8 cellular contexts compared by ENCODE assay signal in genomic region chr1:209805875-209806760, GRCh38. TPM values are rescaled to one million over a fixed set of nuclear protein-coding genes. Genes with fewer than 3 reads are reported as not detected.
DNase-seq lines count a peak whose midpoint lies in the region; ATAC-seq, FAIRE-seq and TF ChIP-seq lines count a peak whose summit lies in the region.

Gene IRF6 (minus strand): TSS chr1:209806142. CDS start chr1:209801413, 4,729 bp downstream.

- H3K27me3 ChIP-seq in endothelial cell of umbilical vein (ENCODE audit: control insufficient read depth in 2 of 2, insufficient read depth in 2 of 2, low read length in 2 of 2), result no peaks in the 10 kb centered on the region

- H3K79me2 ChIP-seq in endothelial cell of umbilical vein (ENCODE audit: control insufficient read depth, insufficient read depth, low read length), result no peaks in the 10 kb centered on the region

- BruUV-seq in endothelial cell of umbilical vein (replicated peaks; lab: Mats Ljungman, UMichigan), result TSS peak; percentile 60

- intact Hi-C loops in endothelial cell of umbilical vein (cut with micrococcal nuclease), result no loop called here

- peak; percentile 37 for FAIRE-seq in endothelial cell of umbilical vein (lab: Jason Lieb, UNC)

- no peaks in the 10 kb centered on the region for H3K36me3 Mint-ChIP-seq in mesothelial cell of epicardium

- peak within 1 kb of the TSS; percentile 39 for H3K4me3 ChIP-seq in GM12864 (ENCODE audit: low read depth, low read length)
- H3K4me3 ChIP-seq in endothelial cell of umbilical vein (replicated peaks in 1 of 3; ENCODE audit: insufficient read depth in 1 of 3, low read depth in 1 of 3, low read length in 3 of 3), result peak within 1 kb of the TSS in 2 of 3 experiments; percentile 51 to 81

- CTCF ChIA-PET in endothelial cell of umbilical vein (lab: Charles Lee), result interaction anchor here (2.7 kb wide), 1 partner anchor 17 kb away, joined by 13 read pairs; no protein-coding TSS in a partner anchor

- H3K9me1 ChIP-seq in endothelial cell of umbilical vein (replicated peaks; ENCODE audit: control insufficient read depth, extremely low read depth, insufficient read depth, low read length), result no peaks in the 10 kb centered on the region

- peaks cover 38% of the 10 kb centered on the region for H3K4me1 ChIP-seq in endothelial cell of umbilical vein (ENCODE audit: control insufficient read depth, extremely low read depth, insufficient read depth, low read length)

- dilution Hi-C loops in endothelial cell of umbilical vein (cut with MboI; ENCODE audit: extremely low pct_ligation_motif_present, low sequenced_read_pairs), result no loop called here

- peak within 1 kb of the TSS; percentile 92 for H3K4me3 Mint-ChIP-seq in mesothelial cell of epicardium

- peaks cover 49% of the 10 kb centered on the region for H3K4me1 Mint-ChIP-seq in mesothelial cell of epicardium

- H3K27me3 Mint-ChIP-seq in mesothelial cell of epicardium (ENCODE audit: low read depth), result peaks cover 10% of the 10 kb centered on the region

- TF ChIP-seq CTCF in GM12864 (IDR thresholded peaks at IDR 0.05; ENCODE audit: low read depth, low read length, missing control alignments) (no peak), endothelial cell of umbilical vein (IDR thresholded peaks at IDR 0.05; ENCODE audit: extremely low read depth in 1 of 2, insufficient read depth in 1 of 2, low read depth in 1 of 2, low read length in 2 of 2) (no peak), mesothelial cell of epicardium (IDR thresholded peaks at IDR 0.05; ENCODE audit: unreplicated experiment) (no peak)

- ATAC-seq in HG02763 (IDR thresholded peaks at IDR 0.05; ENCODE audit: unreplicated experiment), result peak; percentile 78

- peak within 1 kb of the TSS; percentile 57 for H3K4me2 ChIP-seq in endothelial cell of umbilical vein (ENCODE audit: insufficient read depth, low read length)

- peak within 1 kb of the TSS; percentile 98 for H3K27ac Mint-ChIP-seq in mesothelial cell of epicardium

- peak; percentile 50 for TF ChIP-seq POLR2A in endothelial cell of umbilical vein (IDR thresholded peaks at IDR 0.05; ENCODE audit: low read depth, low read length)

- no peak for DNase-seq in GM12864 (ENCODE audit: low read depth)
- DNase-seq in NCI-H2107 treated with DMSO at 0.1 percent for 48 hours (lab: John Stamatoyannopoulos, UW; ENCODE audit: unreplicated experiment), result peak; percentile 25
- DNase-seq in activated CD8-positive, alpha-beta memory T cell treated with anti-CD3 and anti-CD28 coated beads, Interleukin-2, amount 50 U/mL, for 24 hours (ENCODE audit: extremely low read depth), result peak; percentile 14
- DNase-seq in endothelial cell of umbilical vein (ENCODE audit: low read depth, low spot score), result peak; percentile 87
- DNase-seq in mesothelial cell of epicardium (ENCODE audit: low spot score in 2 of 2, unreplicated experiment in 2 of 2), result peak; percentile 91 to 94
- DNase-seq in stimulated activated CD8-positive, alpha-beta memory T cell treated with anti-CD3 and anti-CD28 coated beads, Interleukin-4, amount 100 ng/mL, for 4 hours (ENCODE audit: low read depth in 2 of 2, low spot score in 1 of 2), result peak; percentile 41 to 42
- DNase-seq in GOT3 (lab: John Stamatoyannopoulos, UW), result no peak

- POLR2A ChIA-PET in endothelial cell of umbilical vein (lab: Charles Lee), result interaction anchor here (1.6 kb wide), 1 partner anchor 17 kb away, joined by 3 read pairs; no protein-coding TSS in a partner anchor

- H3K9ac ChIP-seq in endothelial cell of umbilical vein (replicated peaks; ENCODE audit: extremely low read depth, insufficient read depth, low read length), result peak within 1 kb of the TSS; percentile 57

- H2AFZ ChIP-seq in endothelial cell of umbilical vein (ENCODE audit: low read depth, low read length), result peak within 1 kb of the TSS; percentile 16

- H3K9me3 ChIP-seq in endothelial cell of umbilical vein (replicated peaks; ENCODE audit: control insufficient read depth, insufficient read depth, low read length), result no peaks in the 10 kb centered on the region

- peak within 1 kb of the TSS; percentile 47 for H3K27ac ChIP-seq in endothelial cell of umbilical vein (ENCODE audit: insufficient read depth, low read depth, low read length)

- H3K9me3 Mint-ChIP-seq in mesothelial cell of epicardium, result no peaks in the 10 kb centered on the region

- H4K20me1 ChIP-seq in endothelial cell of umbilical vein (replicated peaks; ENCODE audit: control insufficient read depth, extremely low read depth, insufficient read depth, low read length), result no peaks in the 10 kb centered on the region

- no peaks in the 10 kb centered on the region for H3K36me3 ChIP-seq in endothelial cell of umbilical vein (ENCODE audit: control insufficient read depth in 2 of 2, extremely low read depth in 1 of 2, insufficient read depth in 2 of 2, low read length in 2 of 2)

TF ChIP-seq in endothelial cell of umbilical vein, 7 proteins besides CTCF, POLR2A, EP300 and RAD21:
- TF ChIP-seq GATA2 (IDR thresholded peaks at IDR 0.05; ENCODE audit: insufficient read depth, insufficient read length, low read depth, low read length), result no peak
- no peak for TF ChIP-seq EZH2 (IDR thresholded peaks at IDR 0.05; ENCODE audit: borderline replicate concordance, low read depth, low read length, severe bottlenecking)
- no peak for TF ChIP-seq FOS (IDR thresholded peaks at IDR 0.05; ENCODE audit: borderline replicate concordance, insufficient read depth, low read length)
- no peak for TF ChIP-seq JUN (IDR thresholded peaks at IDR 0.05; ENCODE audit: borderline replicate concordance, insufficient read depth, insufficient read length, low read depth)

RNA-seq across cellular contexts. Expression of gene IRF6, which starts in this region (rescaled TPM):
- 22.1 and 42.0 TPM in 2 replicates for total RNA-seq in endothelial cell of umbilical vein
- polyA plus RNA-seq in endothelial cell of umbilical vein, result 55.8 and 65.0 TPM in 2 replicates
- 33.7 and 34.7 TPM in 2 replicates for polyA plus RNA-seq in endothelial cell of umbilical vein (2011; cell fraction: cytosol; rRNA removed)
- polyA plus RNA-seq in endothelial cell of umbilical vein (2011; cell fraction: nucleus; rRNA removed), result 120 and 125 TPM in 2 replicates
- 3.6 and 7.9 TPM in 2 replicates for polyA plus RNA-seq in endothelial cell of umbilical vein (2012)
- 176 and 196 TPM in 2 replicates for polyA minus RNA-seq in endothelial cell of umbilical vein
- not detected for polyA minus RNA-seq in endothelial cell of umbilical vein (2011; cell fraction: cytosol; rRNA and poly(A)+ RNA removed)
- polyA minus RNA-seq in endothelial cell of umbilical vein (2011; cell fraction: nucleus; rRNA and poly(A)+ RNA removed), result 126 and 158 TPM in 2 replicates
- total RNA-seq in mesothelial cell of epicardium, result 38.1 to 43.1 TPM (median 39.9 TPM) in 3 replicates

Comparison
In these comparisons a context has a peak if more than half of its experiments do, and no peak if none do; other contexts are left out.
1. DNase-seq: peak in NCI-H2107 treated with DMSO at 0.1 percent for 48 hours (single experiment), activated CD8-positive, alpha-beta memory T cell treated with anti-CD3 and anti-CD28 coated beads, Interleukin-2, amount 50 U/mL, for 24 hours (single experiment), endothelial cell of umbilical vein (single experiment), mesothelial cell of epicardium (2 of 2) and stimulated activated CD8-positive, alpha-beta memory T cell treated with anti-CD3 and anti-CD28 coated beads, Interleukin-4, amount 100 ng/mL, for 4 hours (2 of 2); none in GM12864 (single experiment) and GOT3 (single experiment).